In genomic region chr7:88111136-88111748, GRCh38 we compare ENCODE assay signal across 8 cellular contexts.
DNase-seq lines count a peak whose midpoint lies in the region; ATAC-seq, FAIRE-seq and TF ChIP-seq lines count a peak whose summit lies in the region.

No MANE protein-coding gene starts in this region.

- no peak for DNase-seq in activated CD8-positive, alpha-beta T cell treated with anti-CD3 and anti-CD28 coated beads for 36 hours
- no peak for DNase-seq in activated CD8-positive, alpha-beta T cell treated with anti-CD3 and anti-CD28 coated beads, Interleukin-2, amount 10 ng/mL, durations not matched to agents 7 days and 5 days
- DNase-seq in NCI-H748 treated with DMSO at 0.1 percent for 48 hours (lab: John Stamatoyannopoulos, UW): peak; percentile 29
- DNase-seq in lung microvascular endothelial cell (ENCODE audit: low read depth in 2 of 2): peak; percentile 62 to 76
- no peak for DNase-seq in stimulated activated CD4-positive, alpha-beta T cell treated with anti-CD3 and anti-CD28 coated beads, Interleukin-4, amount 100 ng/mL, for 24 hours

- H3K27me3 Mint-ChIP-seq in activated CD8-positive, alpha-beta T cell treated with anti-CD3 and anti-CD28 coated beads for 36 hours: no peaks in the 10 kb centered on the region
- H3K27me3 Mint-ChIP-seq in activated CD8-positive, alpha-beta T cell treated with anti-CD3 and anti-CD28 coated beads, Interleukin-2, amount 10 ng/mL, durations not matched to agents 7 days and 5 days (ENCODE audit: low read depth): no peaks in the 10 kb centered on the region

- intact Hi-C loops in activated CD8-positive, alpha-beta T cell treated with anti-CD3 and anti-CD28 coated beads for 36 hours (cut with micrococcal nuclease): loop anchor here (5.0 kb wide), 1 partner anchor 314 kb away; no protein-coding TSS in a partner anchor

- H3K4me1 Mint-ChIP-seq in activated CD8-positive, alpha-beta T cell treated with anti-CD3 and anti-CD28 coated beads for 36 hours (ENCODE audit: low read depth): peaks cover 2% of the 10 kb centered on the region
- no peaks in the 10 kb centered on the region for H3K4me1 Mint-ChIP-seq in activated CD8-positive, alpha-beta T cell treated with anti-CD3 and anti-CD28 coated beads, Interleukin-2, amount 10 ng/mL, durations not matched to agents 7 days and 5 days (ENCODE audit: low read depth)

- POLR2A ChIA-PET in activated CD8-positive, alpha-beta T cell treated with anti-CD3 and anti-CD28 coated beads for 36 hours (lab: Charles Lee): interaction anchor here (0.6 kb wide), 1 partner anchor 241 kb away, joined by 3 read pairs; no protein-coding TSS in a partner anchor
- POLR2A ChIA-PET in activated CD8-positive, alpha-beta T cell treated with anti-CD3 and anti-CD28 coated beads, Interleukin-2, amount 10 ng/mL, durations not matched to agents 7 days and 5 days (lab: Charles Lee): no interaction called here

- H3K4me3 Mint-ChIP-seq in activated CD8-positive, alpha-beta T cell treated with anti-CD3 and anti-CD28 coated beads for 36 hours: no peak overlapping the region
- no peak overlapping the region for H3K4me3 Mint-ChIP-seq in activated CD8-positive, alpha-beta T cell treated with anti-CD3 and anti-CD28 coated beads, Interleukin-2, amount 10 ng/mL, durations not matched to agents 7 days and 5 days

- FAIRE-seq in colon (lab: Jason Lieb, UNC): peak; percentile 61

- no peak overlapping the region for H3K27ac Mint-ChIP-seq in activated CD8-positive, alpha-beta T cell treated with anti-CD3 and anti-CD28 coated beads for 36 hours
- no peak overlapping the region for H3K27ac Mint-ChIP-seq in activated CD8-positive, alpha-beta T cell treated with anti-CD3 and anti-CD28 coated beads, Interleukin-2, amount 10 ng/mL, durations not matched to agents 7 days and 5 days

- no peaks in the 10 kb centered on the region for H3K36me3 Mint-ChIP-seq in activated CD8-positive, alpha-beta T cell treated with anti-CD3 and anti-CD28 coated beads for 36 hours (ENCODE audit: low read depth)
- H3K36me3 Mint-ChIP-seq in activated CD8-positive, alpha-beta T cell treated with anti-CD3 and anti-CD28 coated beads, Interleukin-2, amount 10 ng/mL, durations not matched to agents 7 days and 5 days (ENCODE audit: low read depth): no peaks in the 10 kb centered on the region

- no peaks in the 10 kb centered on the region for H3K9me3 Mint-ChIP-seq in activated CD8-positive, alpha-beta T cell treated with anti-CD3 and anti-CD28 coated beads for 36 hours
- H3K9me3 Mint-ChIP-seq in activated CD8-positive, alpha-beta T cell treated with anti-CD3 and anti-CD28 coated beads, Interleukin-2, amount 10 ng/mL, durations not matched to agents 7 days and 5 days (ENCODE audit: insufficient read depth): no peaks in the 10 kb centered on the region

- peak; percentile 72 for TF ChIP-seq CTCF in activated CD8-positive, alpha-beta T cell treated with anti-CD3 and anti-CD28 coated beads for 36 hours (IDR thresholded peaks at IDR 0.05)

- CTCF ChIA-PET in activated CD8-positive, alpha-beta T cell treated with anti-CD3 and anti-CD28 coated beads for 36 hours (lab: Charles Lee): interaction anchor here (0.6 to 2.1 kb wide), 13 partner anchors 9 to 695 kb away, joined by 3 to 9 read pairs (median 3); no protein-coding TSS in a partner anchor
- CTCF ChIA-PET in activated CD8-positive, alpha-beta T cell treated with anti-CD3 and anti-CD28 coated beads, Interleukin-2, amount 10 ng/mL, durations not matched to agents 7 days and 5 days (lab: Charles Lee): interaction anchor here (0.6 to 1.8 kb wide), 9 partner anchors 16 to 605 kb away, joined by 3 to 6 read pairs (median 3); partner anchors contain the start of gene ADAM22

- no peak for ATAC-seq in activated CD8-positive, alpha-beta T cell treated with anti-CD3 and anti-CD28 coated beads for 36 hours
- no peak for ATAC-seq in activated CD8-positive, alpha-beta T cell treated with anti-CD3 and anti-CD28 coated beads, Interleukin-2, amount 10 ng/mL, durations not matched to agents 7 days and 5 days
- peak; percentile 72 for ATAC-seq in HG03342 (IDR thresholded peaks at IDR 0.05; ENCODE audit: unreplicated experiment)
- no peak for ATAC-seq in HG02870 (IDR thresholded peaks at IDR 0.05; ENCODE audit: unreplicated experiment)

Comparison
In these comparisons a context has a peak if more than half of its experiments do, and no peak if none do; other contexts are left out.
1. DNase-seq: peak in NCI-H748 treated with DMSO at 0.1 percent for 48 hours (single experiment) and lung microvascular endothelial cell (2 of 2); none in activated CD8-positive, alpha-beta T cell treated with anti-CD3 and anti-CD28 coated beads for 36 hours (single experiment), activated CD8-positive, alpha-beta T cell treated with anti-CD3 and anti-CD28 coated beads, Interleukin-2, amount 10 ng/mL, durations not matched to agents 7 days and 5 days (single experiment) and stimulated activated CD4-positive, alpha-beta T cell treated with anti-CD3 and anti-CD28 coated beads, Interleukin-4, amount 100 ng/mL, for 24 hours (single experiment).